ENCODE assay signal across 1 cellular context in the genomic region with DNA sequence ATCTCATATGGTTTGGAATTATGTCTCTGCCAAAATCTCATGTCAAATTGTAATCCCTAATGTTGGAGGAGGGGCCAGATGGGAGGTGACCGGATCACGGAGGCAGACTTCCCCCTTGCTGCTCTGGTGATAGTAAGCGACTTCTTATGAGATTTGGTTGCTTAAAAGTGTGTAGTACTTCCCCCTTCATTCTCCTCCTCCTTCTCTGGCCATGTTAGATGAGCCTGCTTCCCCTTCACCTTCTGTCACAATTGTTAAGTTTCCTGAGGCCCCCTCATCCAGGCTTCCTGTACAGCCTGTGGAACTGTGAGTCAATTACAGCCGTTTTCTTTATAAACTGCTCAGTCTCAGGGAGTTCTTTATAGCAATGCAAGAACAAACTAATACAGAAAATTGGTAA.
A peak's percentile ranks its signal among the peaks of the same experiment; 100 is the strongest.
TF ChIP-seq lines count a peak whose summit lies in the region.

No MANE protein-coding gene starts in this region.

TF ChIP-seq in endothelial cell of umbilical vein, 7 proteins besides CTCF, POLR2A, EP300 and RAD21:
- TF ChIP-seq POLR2AphosphoS5 (IDR thresholded peaks at IDR 0.05; ENCODE audit: insufficient read depth, low read depth, low read length) (no peak), FOS (IDR thresholded peaks at IDR 0.05; ENCODE audit: borderline replicate concordance, insufficient read depth, low read length) (peak; percentile 32), JUN (IDR thresholded peaks at IDR 0.05; ENCODE audit: borderline replicate concordance, insufficient read depth, insufficient read length, low read depth) (peak; percentile 15)
